ENCODE assay signal across 7 cellular contexts in genomic region chr2:46472165-46472564, GRCh38. TPM values are rescaled to one million over a fixed set of nuclear protein-coding genes. Genes with fewer than 3 reads are reported as not detected.
"Had no signal": no experiment of that assay in that cellular context is flagged by ENCODE, and none has a peak within 500 bp of the region (broad histone marks: within the 10 kb centered on the region; RNA-seq: fewer than 3 reads in every experiment).

No MANE protein-coding gene starts in this region.

RNA-seq across cellular contexts. Expression of gene TMEM247, which starts 7.2 kb away (rescaled TPM):
- total RNA-seq: GM23248, GM23338, H1, H4, H7, H9, HFFc6 had no signal
- polyA plus RNA-seq: GM23248, GM23338, H1 had no signal
